1 cellular context compared by ENCODE assay signal in genomic region chr22:23938328-23939016, GRCh38.
TF ChIP-seq lines count a peak whose summit lies in the region.

No MANE protein-coding gene starts in this region.

TF ChIP-seq in endothelial cell of umbilical vein, 7 proteins besides CTCF, POLR2A, EP300 and RAD21:
- no peak for TF ChIP-seq MAX (IDR thresholded peaks at IDR 0.05; ENCODE audit: insufficient read depth, insufficient read length)
- TF ChIP-seq FOS (IDR thresholded peaks at IDR 0.05; ENCODE audit: borderline replicate concordance, insufficient read depth, low read length): no peak
- TF ChIP-seq EZH2 (IDR thresholded peaks at IDR 0.05; ENCODE audit: borderline replicate concordance, low read depth, low read length, severe bottlenecking): no peak
- TF ChIP-seq GATA2 (IDR thresholded peaks at IDR 0.05; ENCODE audit: insufficient read depth, insufficient read length, low read depth, low read length): no peak
- TF ChIP-seq POLR2AphosphoS5 (IDR thresholded peaks at IDR 0.05; ENCODE audit: insufficient read depth, low read depth, low read length): no peak
- no peak for TF ChIP-seq MYC (IDR thresholded peaks at IDR 0.05; ENCODE audit: low read depth, low read length)
- TF ChIP-seq JUN (IDR thresholded peaks at IDR 0.05; ENCODE audit: borderline replicate concordance, insufficient read depth, insufficient read length, low read depth): no peak
TF ChIP-seq in endothelial cell of umbilical vein: peak in this region for 0.
